1 cellular context compared by ENCODE assay signal in genomic region chr2:158456309-158457066, GRCh38.
TF ChIP-seq lines count a peak whose summit lies in the region.

CCDC148 (minus strand) TSS chr2:158456753; CDS start chr2:158456439, 314 bp downstream.
PKP4 (plus strand) TSS chr2:158456952; CDS start chr2:158533185, 76,233 bp downstream.

TF ChIP-seq in neural cell, 6 proteins besides CTCF, POLR2A, EP300 and RAD21:
- TF ChIP-seq MXI1 (conservative IDR thresholded peaks at IDR 0.05; ENCODE audit: poor library complexity, severe bottlenecking) (peak; percentile 56), POLR2AphosphoS5 (IDR thresholded peaks at IDR 0.05) (peak; percentile 55), SMC3 (conservative IDR thresholded peaks at IDR 0.05; ENCODE audit: poor library complexity) (peak; percentile 11), TAF1 (IDR thresholded peaks at IDR 0.05; ENCODE audit: low read depth) (no peak), EZH2 (IDR thresholded peaks at IDR 0.05; ENCODE audit: borderline replicate concordance, insufficient read depth, low read length, poor library complexity, severe bottlenecking) (no peak)
- TF ChIP-seq, protein P1, sequence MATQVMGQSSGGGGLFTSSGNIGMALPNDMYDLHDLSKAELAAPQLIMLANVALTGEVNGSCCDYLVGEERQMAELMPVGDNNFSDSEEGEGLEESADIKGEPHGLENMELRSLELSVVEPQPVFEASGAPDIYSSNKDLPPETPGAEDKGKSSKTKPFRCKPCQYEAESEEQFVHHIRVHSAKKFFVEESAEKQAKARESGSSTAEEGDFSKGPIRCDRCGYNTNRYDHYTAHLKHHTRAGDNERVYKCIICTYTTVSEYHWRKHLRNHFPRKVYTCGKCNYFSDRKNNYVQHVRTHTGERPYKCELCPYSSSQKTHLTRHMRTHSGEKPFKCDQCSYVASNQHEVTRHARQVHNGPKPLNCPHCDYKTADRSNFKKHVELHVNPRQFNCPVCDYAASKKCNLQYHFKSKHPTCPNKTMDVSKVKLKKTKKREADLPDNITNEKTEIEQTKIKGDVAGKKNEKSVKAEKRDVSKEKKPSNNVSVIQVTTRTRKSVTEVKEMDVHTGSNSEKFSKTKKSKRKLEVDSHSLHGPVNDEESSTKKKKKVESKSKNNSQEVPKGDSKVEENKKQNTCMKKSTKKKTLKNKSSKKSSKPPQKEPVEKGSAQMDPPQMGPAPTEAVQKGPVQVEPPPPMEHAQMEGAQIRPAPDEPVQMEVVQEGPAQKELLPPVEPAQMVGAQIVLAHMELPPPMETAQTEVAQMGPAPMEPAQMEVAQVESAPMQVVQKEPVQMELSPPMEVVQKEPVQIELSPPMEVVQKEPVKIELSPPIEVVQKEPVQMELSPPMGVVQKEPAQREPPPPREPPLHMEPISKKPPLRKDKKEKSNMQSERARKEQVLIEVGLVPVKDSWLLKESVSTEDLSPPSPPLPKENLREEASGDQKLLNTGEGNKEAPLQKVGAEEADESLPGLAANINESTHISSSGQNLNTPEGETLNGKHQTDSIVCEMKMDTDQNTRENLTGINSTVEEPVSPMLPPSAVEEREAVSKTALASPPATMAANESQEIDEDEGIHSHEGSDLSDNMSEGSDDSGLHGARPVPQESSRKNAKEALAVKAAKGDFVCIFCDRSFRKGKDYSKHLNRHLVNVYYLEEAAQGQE (IDR thresholded peaks at IDR 0.05; ENCODE audit: borderline replicate concordance), result peak; percentile 18
